In the genomic region with DNA sequence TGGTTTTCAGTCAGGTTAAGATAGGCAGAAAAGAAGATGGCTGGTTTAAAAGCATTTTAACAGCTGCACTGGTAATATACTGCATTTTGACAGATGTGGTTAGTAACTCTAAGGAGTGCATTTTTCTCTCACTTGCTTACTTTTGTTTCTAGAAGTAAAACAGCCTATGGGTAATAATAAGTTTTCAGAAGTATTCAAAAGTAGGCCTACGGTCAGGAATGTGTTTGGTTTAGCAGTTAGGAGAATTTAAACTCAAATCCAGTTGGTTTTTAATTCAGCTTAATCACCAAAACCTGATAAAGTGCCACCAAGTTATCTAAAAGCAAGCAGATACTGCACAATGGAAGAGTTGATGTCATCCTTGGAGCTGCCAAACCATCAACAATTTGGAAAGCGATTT, we compare ENCODE assay signal across 20 cellular contexts.
A peak's percentile ranks its signal among the peaks of the same experiment; 100 is the strongest.
DNase-seq lines count a peak whose midpoint lies in the region; ATAC-seq, FAIRE-seq and TF ChIP-seq lines count a peak whose summit lies in the region.
"Had no signal": no experiment of that assay in that cellular context is flagged by ENCODE, and none has a peak within 500 bp of the region (broad histone marks: within the 10 kb centered on the region; RNA-seq: fewer than 3 reads in every experiment).

No MANE protein-coding gene starts in this region.

- H3K9me1 ChIP-seq in K562 (ENCODE audit: control insufficient read depth, insufficient read depth, low read length): no peaks in the 10 kb centered on the region

- H3K36me3 ChIP-seq in K562 (ENCODE audit: control insufficient read depth, insufficient read depth, low read length) (no peaks in the 10 kb centered on the region), left lung (no peaks in the 10 kb centered on the region), uterus (no peaks in the 10 kb centered on the region)
- H3K36me3 ChIP-seq: tibial nerve, WERI-Rb-1 had no signal

- H3K27me3 ChIP-seq in K562 (ENCODE audit: control insufficient read depth in 2 of 2, insufficient read depth in 2 of 2, low read length in 2 of 2) (no peaks in the 10 kb centered on the region), left lung (no peaks in the 10 kb centered on the region), uterus (no peaks in the 10 kb centered on the region)
- H3K27me3 ChIP-seq: foreskin keratinocyte, tibial nerve had no signal

- no peaks in the 10 kb centered on the region for H3K79me2 ChIP-seq in K562 (ENCODE audit: control insufficient read depth, insufficient read depth, low read length)

- H3K4me3 Mint-ChIP-seq in naive thymus-derived CD8-positive, alpha-beta T cell: no peak overlapping the region
- H3K4me3 Mint-ChIP-seq: activated CD8-positive, alpha-beta T cell treated with anti-CD3 and anti-CD28 coated beads, Interleukin-2, amount 10 ng/mL, durations not matched to agents 7 days and 5 days; central memory CD8-positive, alpha-beta T cell; effector memory CD8-positive, alpha-beta T cell; H9; T-cell had no signal

- no peak for ATAC-seq in K562
- peak; percentile 26 for ATAC-seq in left lung
- ATAC-seq in GM21381 (IDR thresholded peaks at IDR 0.05; ENCODE audit: unreplicated experiment): no peak
- no peak for ATAC-seq in naive thymus-derived CD8-positive, alpha-beta T cell
- ATAC-seq: activated CD8-positive, alpha-beta T cell treated with anti-CD3 and anti-CD28 coated beads, Interleukin-2, amount 10 ng/mL, durations not matched to agents 7 days and 5 days; effector memory CD8-positive, alpha-beta T cell; foreskin keratinocyte; mucosa of descending colon; T-cell had no signal

- 2% methylated on average over 2 of the region's 2 CpGs for WGBS in K562 (ENCODE audit: insufficient coverage, low coverage, missing lambda C conversion rate)

- no TSS peak for BruUV-seq in K562 (replicated peaks; lab: Mats Ljungman, UMichigan)

- H3K4me1 Mint-ChIP-seq in naive thymus-derived CD8-positive, alpha-beta T cell: peaks cover 0 to 28% (median 3%) of the 10 kb centered on the region in 4 donors
- H3K4me1 Mint-ChIP-seq: central memory CD8-positive, alpha-beta T cell; H9; T-cell had no signal

- TF ChIP-seq CTCF in K562 (IDR thresholded peaks at IDR 0.05 in 2 of 3, conservative IDR thresholded peaks at IDR 0.05 in 1 of 3; ENCODE audit: insufficient read depth in 2 of 3, low read depth in 1 of 3, low read length in 3 of 3) (no peak), left lung (IDR thresholded peaks at IDR 0.05) (no peak), uterus (IDR thresholded peaks at IDR 0.05) (no peak)

- in situ Hi-C loops in K562 (cut with MboI): no loop called here

- no peaks in the 10 kb centered on the region for H3K27me3 Mint-ChIP-seq in naive thymus-derived CD8-positive, alpha-beta T cell
- H3K27me3 Mint-ChIP-seq: central memory CD8-positive, alpha-beta T cell; effector memory CD8-positive, alpha-beta T cell; T-cell had no signal

- FAIRE-seq in K562 (lab: Jason Lieb, UNC): no peak

- no peaks in the 10 kb centered on the region for H3K4me1 ChIP-seq in K562 (replicated peaks in 1 of 2; ENCODE audit: control insufficient read depth in 2 of 2, insufficient read depth in 2 of 2, low read length in 2 of 2)
- peaks cover 0 to 6% of the 10 kb centered on the region in 2 donors for H3K4me1 ChIP-seq in left lung
- peaks cover 0 to 4% of the 10 kb centered on the region in 2 donors for H3K4me1 ChIP-seq in uterus
- H3K4me1 ChIP-seq: foreskin keratinocyte had no signal

- H2AFZ ChIP-seq in K562 (ENCODE audit: low read depth, low read length): no peak overlapping the region

- H3K4me3 ChIP-seq in K562: no peak overlapping the region
- H3K4me3 ChIP-seq in left lung: no peak overlapping the region
- no peak overlapping the region for H3K4me3 ChIP-seq in uterus
- H3K4me3 ChIP-seq: mucosa of descending colon, tibial nerve had no signal

- peaks cover 0 to 29% (median 14%) of the 10 kb centered on the region in 3 donors for H3K36me3 Mint-ChIP-seq in naive thymus-derived CD8-positive, alpha-beta T cell

- no peak overlapping the region for H3K4me2 ChIP-seq in K562 (ENCODE audit: insufficient read depth, low read length)

- no peaks in the 10 kb centered on the region for H3K9me3 Mint-ChIP-seq in naive thymus-derived CD8-positive, alpha-beta T cell
- H3K9me3 Mint-ChIP-seq: central memory CD8-positive, alpha-beta T cell; effector memory CD8-positive, alpha-beta T cell; H9; T-cell had no signal

- no peaks in the 10 kb centered on the region for H4K20me1 ChIP-seq in K562 (replicated peaks; ENCODE audit: control insufficient read depth, insufficient read depth, low read length)

- POLR2A ChIA-PET in K562 (lab: Yijun Ruan, JAX): interaction anchor here (0.7 to 1.1 kb wide), 2 partner anchors 10 to 172 kb away, joined by 3 to 5 read pairs; no protein-coding TSS in a partner anchor
- POLR2A ChIA-PET in naive thymus-derived CD8-positive, alpha-beta T cell (lab: Charles Lee): no interaction called here

- no peak overlapping the region for H3K27ac ChIP-seq in K562 (ENCODE audit: extremely low read depth, low read depth, low read length)
- peak overlapping the region in 1 of 2 donors; percentile 16 for H3K27ac ChIP-seq in left lung
- peak overlapping the region; percentile 45 to 66 for H3K27ac ChIP-seq in uterus
- H3K27ac ChIP-seq: foreskin keratinocyte, WERI-Rb-1 had no signal

- no peak overlapping the region for H3K9ac ChIP-seq in K562 (ENCODE audit: insufficient read depth in 1 of 2, low read depth in 2 of 2, low read length in 2 of 2)

- TF ChIP-seq POLR2A in K562 (conservative IDR thresholded peaks at IDR 0.05) (no peak), uterus (IDR thresholded peaks at IDR 0.05) (no peak)

- no peak for TF ChIP-seq RAD21 in K562 (CRISPR knock-in tag; conservative IDR thresholded peaks at IDR 0.05 in 1 of 2, IDR thresholded peaks at IDR 0.05 in 1 of 2)

- H3K27ac Mint-ChIP-seq in naive thymus-derived CD8-positive, alpha-beta T cell: no peak overlapping the region
- H3K27ac Mint-ChIP-seq: activated CD8-positive, alpha-beta T cell treated with anti-CD3 and anti-CD28 coated beads, Interleukin-2, amount 10 ng/mL, durations not matched to agents 7 days and 5 days; effector memory CD8-positive, alpha-beta T cell; H9; T-cell had no signal

- intact Hi-C loops in K562 (cut with micrococcal nuclease): no loop called here
- intact Hi-C loops in left lung (cut with DNase I): no loop called here
- intact Hi-C loops in uterus (cut with DNase I; ENCODE audit: low total_unique reads): no loop called here

- no peak for TF ChIP-seq EP300 in K562 (IDR thresholded peaks at IDR 0.05; ENCODE audit: low read length)

- H3K9me3 ChIP-seq in K562 (replicated peaks; ENCODE audit: control insufficient read depth, insufficient read depth, low read depth, low read length) (no peaks in the 10 kb centered on the region), left lung (no peaks in the 10 kb centered on the region), uterus (no peaks in the 10 kb centered on the region)
- H3K9me3 ChIP-seq: mucosa of descending colon had no signal

- CTCF ChIA-PET in K562 (lab: Yijun Ruan, JAX; ENCODE audit: low intra/inter-chr PET ratio): no interaction called here

- DNase-seq in LHCN-M2 (ENCODE audit: low read depth): peak; percentile 75
- DNase-seq in K562 (ENCODE audit: extremely low read depth in 1 of 4, low spot score in 3 of 4): no peak
- DNase-seq in left lung: no peak
- DNase-seq in uterus: no peak
- DNase-seq in activated naive CD4-positive, alpha-beta T cell treated with anti-CD3 and anti-CD28 coated beads, Interleukin-2, amount 50 U/mL, for 16 hours: no peak
- DNase-seq in naive thymus-derived CD8-positive, alpha-beta T cell: no peak
- DNase-seq: activated CD8-positive, alpha-beta T cell treated with anti-CD3 and anti-CD28 coated beads, Interleukin-2, amount 10 ng/mL, durations not matched to agents 7 days and 5 days; C1 segment of cervical spinal cord; DMS 273 treated with DMSO at 0.1 percent for 48 hours; effector memory CD8-positive, alpha-beta T cell; foreskin keratinocyte; H9; KG1; mucosa of descending colon; NCI-H526 treated with DMSO at 0.1 percent for 48 hours; T-cell; WERI-Rb-1 had no signal

TF ChIP-seq in K562, 482 proteins besides CTCF, POLR2A, EP300 and RAD21:
- no peak for TF ChIP-seq KAT2B (IDR thresholded peaks at IDR 0.05; ENCODE audit: low read depth, low read length)
- TF ChIP-seq MEIS2 (IDR thresholded peaks at IDR 0.05; ENCODE audit: partially characterized antibody): peak; percentile 9
- TF ChIP-seq C11orf30 (IDR thresholded peaks at IDR 0.05; ENCODE audit: low read depth): no peak
- no peak for TF ChIP-seq PCBP1 (IDR thresholded peaks at IDR 0.05; ENCODE audit: low read depth, low read length, poor library complexity, severe bottlenecking)
- TF ChIP-seq, protein P1, sequence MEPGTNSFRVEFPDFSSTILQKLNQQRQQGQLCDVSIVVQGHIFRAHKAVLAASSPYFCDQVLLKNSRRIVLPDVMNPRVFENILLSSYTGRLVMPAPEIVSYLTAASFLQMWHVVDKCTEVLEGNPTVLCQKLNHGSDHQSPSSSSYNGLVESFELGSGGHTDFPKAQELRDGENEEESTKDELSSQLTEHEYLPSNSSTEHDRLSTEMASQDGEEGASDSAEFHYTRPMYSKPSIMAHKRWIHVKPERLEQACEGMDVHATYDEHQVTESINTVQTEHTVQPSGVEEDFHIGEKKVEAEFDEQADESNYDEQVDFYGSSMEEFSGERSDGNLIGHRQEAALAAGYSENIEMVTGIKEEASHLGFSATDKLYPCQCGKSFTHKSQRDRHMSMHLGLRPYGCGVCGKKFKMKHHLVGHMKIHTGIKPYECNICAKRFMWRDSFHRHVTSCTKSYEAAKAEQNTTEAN (CRISPR knock-in tag; IDR thresholded peaks at IDR 0.05): no peak
